Comparison of ENCODE assay signal across 1 cellular context in genomic region chr11:9214765-9215164, GRCh38.
TF ChIP-seq lines count a peak whose summit lies in the region.

No MANE protein-coding gene starts in this region.

TF ChIP-seq in GM12878, 131 proteins besides CTCF, POLR2A, EP300 and RAD21 (continued from another document):
- TF ChIP-seq, protein P1, sequence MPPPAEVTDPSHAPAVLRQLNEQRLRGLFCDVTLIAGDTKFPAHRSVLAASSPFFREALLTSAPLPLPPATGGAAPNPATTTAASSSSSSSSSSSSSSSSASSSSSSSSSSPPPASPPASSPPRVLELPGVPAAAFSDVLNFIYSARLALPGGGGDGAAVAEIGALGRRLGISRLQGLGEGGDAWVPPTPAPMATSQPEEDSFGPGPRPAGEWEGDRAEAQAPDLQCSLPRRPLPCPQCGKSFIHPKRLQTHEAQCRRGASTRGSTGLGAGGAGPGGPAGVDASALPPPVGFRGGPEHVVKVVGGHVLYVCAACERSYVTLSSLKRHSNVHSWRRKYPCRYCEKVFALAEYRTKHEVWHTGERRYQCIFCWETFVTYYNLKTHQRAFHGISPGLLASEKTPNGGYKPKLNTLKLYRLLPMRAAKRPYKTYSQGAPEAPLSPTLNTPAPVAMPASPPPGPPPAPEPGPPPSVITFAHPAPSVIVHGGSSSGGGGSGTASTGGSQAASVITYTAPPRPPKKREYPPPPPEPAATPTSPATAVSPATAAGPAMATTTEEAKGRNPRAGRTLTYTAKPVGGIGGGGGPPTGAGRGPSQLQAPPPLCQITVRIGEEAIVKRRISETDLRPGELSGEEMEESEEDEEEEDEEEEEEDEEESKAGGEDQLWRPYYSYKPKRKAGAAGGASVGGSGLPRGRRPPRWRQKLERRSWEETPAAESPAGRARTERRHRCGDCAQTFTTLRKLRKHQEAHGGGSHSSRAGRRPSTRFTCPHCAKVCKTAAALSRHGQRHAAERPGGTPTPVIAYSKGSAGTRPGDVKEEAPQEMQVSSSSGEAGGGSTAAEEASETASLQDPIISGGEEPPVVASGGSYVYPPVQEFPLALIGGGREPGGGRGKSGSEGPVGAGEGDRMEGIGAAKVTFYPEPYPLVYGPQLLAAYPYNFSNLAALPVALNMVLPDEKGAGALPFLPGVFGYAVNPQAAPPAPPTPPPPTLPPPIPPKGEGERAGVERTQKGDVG (CRISPR knock-in tag; IDR thresholded peaks at IDR 0.05): no peak
- TF ChIP-seq CHD2 (IDR thresholded peaks at IDR 0.05; ENCODE audit: borderline replicate concordance, low read depth, low read length) (no peak), NR2C2 (IDR thresholded peaks at IDR 0.05; ENCODE audit: borderline replicate concordance, control insufficient read depth, insufficient read length, low read depth) (no peak), IKZF2 (IDR thresholded peaks at IDR 0.05) (no peak), NBN (IDR thresholded peaks at IDR 0.05) (no peak), IRF4 (IDR thresholded peaks at IDR 0.05; ENCODE audit: low read depth, low read length) (no peak), CEBPB (IDR thresholded peaks at IDR 0.05; ENCODE audit: borderline replicate concordance in 1 of 2, low read depth in 2 of 2, low read length in 2 of 2) (no peak), ZBTB11 (CRISPR knock-in tag; IDR thresholded peaks at IDR 0.05) (no peak), FOS (IDR thresholded peaks at IDR 0.05; ENCODE audit: borderline replicate concordance, extremely low read depth, insufficient read length) (no peak), GATAD2B (conservative IDR thresholded peaks at IDR 0.05; ENCODE audit: low read depth) (no peak), MYC (IDR thresholded peaks at IDR 0.05; ENCODE audit: insufficient read depth, insufficient read length, insufficient replicate concordance, low read length, severe bottlenecking) (no peak), FOXM1 (IDR thresholded peaks at IDR 0.05; ENCODE audit: low read depth, low read length) (no peak), CHD1 (IDR thresholded peaks at IDR 0.05; ENCODE audit: low read depth, low read length) (no peak)
